Comparison of ENCODE assay signal across 25 cellular contexts in the genomic region with DNA sequence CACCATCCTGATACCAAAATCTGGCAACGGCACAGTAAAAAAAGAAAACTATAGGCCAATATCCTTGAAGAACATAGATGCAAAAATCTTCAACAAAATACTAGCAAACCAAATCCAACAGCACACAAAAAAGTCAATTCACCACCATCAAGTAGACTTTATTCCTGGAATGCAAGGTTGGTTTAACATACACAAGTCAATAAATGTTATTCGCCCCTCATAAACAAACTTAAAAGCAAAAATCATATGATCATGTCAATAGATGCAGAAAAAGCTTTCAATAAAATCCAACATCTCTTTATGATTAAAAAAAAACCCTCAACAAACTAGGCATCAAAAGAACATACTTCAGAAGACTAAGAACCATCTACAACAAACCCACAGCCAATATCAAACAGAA.
"Had no signal": no experiment of that assay in that cellular context is flagged by ENCODE, and none has a peak within 500 bp of the region (broad histone marks: within the 10 kb centered on the region; RNA-seq: fewer than 3 reads in every experiment).

No MANE protein-coding gene starts in this region.

- H3K27ac ChIP-seq: KMS-11, SK-N-MC had no signal

- ATAC-seq: activated CD8-positive, alpha-beta T cell treated with anti-CD3 and anti-CD28 coated beads, Interleukin-2, amount 10 ng/mL, durations not matched to agents 7 days and 5 days; Right ventricle myocardium inferior; T-cell; WTC11 had no signal

- H3K4me2 ChIP-seq: KMS-11 had no signal

- H3K27me3 Mint-ChIP-seq: activated naive CD8-positive, alpha-beta T cell; T-cell had no signal

- H3K27ac Mint-ChIP-seq: activated CD4-positive, alpha-beta T cell treated with anti-CD3 and anti-CD28 coated beads, Interleukin-2, amount 10 ng/mL, durations not matched to agents 7 days and 5 days; activated naive CD8-positive, alpha-beta T cell; WTC11 had no signal

- DNase-seq: activated CD4-positive, alpha-beta T cell treated with anti-CD3 and anti-CD28 coated beads for 1 hour; activated CD4-positive, alpha-beta T cell treated with anti-CD3 and anti-CD28 coated beads, Interleukin-2, amount 10 ng/mL, durations not matched to agents 7 days and 5 days; activated CD8-positive, alpha-beta memory T cell treated with anti-CD3 and anti-CD28 coated beads, Interleukin-2, amount 50 U/mL, for 48 hours; activated CD8-positive, alpha-beta T cell treated with anti-CD3 and anti-CD28 coated beads, Interleukin-2, amount 10 ng/mL, durations not matched to agents 7 days and 5 days; activated gamma-delta T cell; activated naive CD4-positive, alpha-beta T cell treated with anti-CD3 and anti-CD28 coated beads for 36 hours; activated T-cell treated with anti-CD3 and anti-CD28 coated beads, Interleukin-2, amount 50 U/mL, for 1 hour; amygdala; cerebellar nuclear complex; NCI-H1092; NCI-H1417; NCI-H1930; NCI-H2107; NCI-H2171 treated with DMSO at 0.1 percent for 48 hours; NCI-H345; NCI-H510A treated with DMSO at 0.1 percent for 48 hours; NCI-H69; RPMI8226; T-cell; T-helper 9 cell had no signal

- H3K4me3 Mint-ChIP-seq: activated CD4-positive, alpha-beta T cell treated with anti-CD3 and anti-CD28 coated beads, Interleukin-2, amount 10 ng/mL, durations not matched to agents 7 days and 5 days; activated CD8-positive, alpha-beta T cell treated with anti-CD3 and anti-CD28 coated beads, Interleukin-2, amount 10 ng/mL, durations not matched to agents 7 days and 5 days; activated naive CD4-positive, alpha-beta T cell treated with anti-CD3 and anti-CD28 coated beads for 36 hours; activated naive CD8-positive, alpha-beta T cell; T-cell; WTC11 had no signal

- H3K4me3 ChIP-seq: SK-N-MC had no signal
